In genomic region chr3:175009294-175009693, GRCh38 we compare ENCODE assay signal across 25 cellular contexts.
"Had no signal": no experiment of that assay in that cellular context is flagged by ENCODE, and none has a peak within 500 bp of the region (broad histone marks: within the 10 kb centered on the region; RNA-seq: fewer than 3 reads in every experiment).

No MANE protein-coding gene starts in this region.

- H3K4me3 ChIP-seq: colonic mucosa, esophagus squamous epithelium, gastrocnemius medialis, heart right ventricle, left lung, lower lobe of right lung, mucosa of descending colon had no signal

- H3K36me3 ChIP-seq: colonic mucosa, esophagus squamous epithelium, gastrocnemius medialis, heart right ventricle, left lung, lower lobe of right lung had no signal

- ATAC-seq: effector memory CD8-positive, alpha-beta T cell; esophagus mucosa; gastrocnemius medialis; heart right ventricle; left cardiac atrium; left lung; left ventricle myocardium superior; lower lobe of right lung; mucosa of descending colon had no signal

- H3K9me3 ChIP-seq: colonic mucosa, esophagus squamous epithelium, gastrocnemius medialis, heart right ventricle, lower lobe of right lung, mucosa of descending colon had no signal

- H3K27me3 ChIP-seq: colonic mucosa, esophagus squamous epithelium, gastrocnemius medialis, heart right ventricle, left lung had no signal

- FAIRE-seq: endometrium, keratinocyte had no signal

- H3K27ac ChIP-seq: colonic mucosa, epithelial cell of prostate, esophagus squamous epithelium, gastrocnemius medialis, heart right ventricle, left lung, lower lobe of right lung had no signal

- H3K4me1 ChIP-seq: colonic mucosa, esophagus squamous epithelium, gastrocnemius medialis, heart right ventricle, left lung, lower lobe of right lung had no signal

- DNase-seq: colonic mucosa; cortex of kidney; effector CD8-positive, alpha-beta T cell; effector memory CD8-positive, alpha-beta T cell; endodermal cell; erythroblast; esophagus squamous epithelium; foreskin fibroblast; foreskin melanocyte; gastrocnemius medialis; glutamatergic neuron; head of caudate nucleus; heart right ventricle; hippocampal formation; left cardiac atrium; left lung; left ventricle myocardium superior; lower lobe of right lung; mesenchymal stem cell; mucosa of descending colon; naive B cell had no signal
